In the genomic region with DNA sequence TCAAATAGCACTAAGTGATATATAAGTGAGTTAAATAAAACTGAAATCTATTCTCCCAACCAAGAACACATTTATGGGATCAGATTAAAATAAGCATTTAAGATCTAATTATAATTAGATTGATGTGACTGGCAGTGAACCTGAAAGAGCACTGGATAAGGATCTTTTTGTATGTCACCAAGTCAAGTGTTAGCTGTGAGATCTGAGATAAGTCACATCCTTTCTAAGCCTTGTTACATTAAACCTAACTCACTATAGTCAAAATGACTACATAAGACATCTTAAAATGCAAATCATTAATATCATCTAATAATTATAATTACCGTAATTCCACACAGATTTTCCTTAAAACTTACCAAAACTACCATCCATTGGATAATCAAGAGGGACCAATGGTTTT, we compare ENCODE assay signal across 10 cellular contexts. TPM values are rescaled to one million over a fixed set of nuclear protein-coding genes. Genes with fewer than 3 reads are reported as not detected.
DNase-seq lines count a peak whose midpoint lies in the region; ATAC-seq and TF ChIP-seq lines count a peak whose summit lies in the region.
"Had no signal": no experiment of that assay in that cellular context is flagged by ENCODE, and none has a peak within 500 bp of the region (broad histone marks: within the 10 kb centered on the region; RNA-seq: fewer than 3 reads in every experiment).

No MANE protein-coding gene starts in this region.

- no peak for ATAC-seq in RWPE2 (ENCODE audit: low read depth)
- ATAC-seq in GM21447 (IDR thresholded peaks at IDR 0.05; ENCODE audit: unreplicated experiment) = no peak
- no peak for ATAC-seq in GM21786 (IDR thresholded peaks at IDR 0.05; ENCODE audit: unreplicated experiment)
- ATAC-seq in GM18873 (IDR thresholded peaks at IDR 0.05; ENCODE audit: low FRiP score, unreplicated experiment) = no peak

- 84 to 88% methylated on average over 1 of the region's 1 CpG for WGBS in endodermal cell (ENCODE audit: insufficient coverage in 1 of 2, insufficient read length in 1 of 2), 2 experiments

- peak overlapping the region; percentile 66 for H3K27ac ChIP-seq in RWPE2 (ENCODE audit: poor library complexity, severe bottlenecking)
- H3K27ac ChIP-seq in endodermal cell (ENCODE audit: low read depth, low read length) = no peak overlapping the region

- TF ChIP-seq CTCF in RWPE2 (IDR thresholded peaks at IDR 0.05; ENCODE audit: poor library complexity, severe bottlenecking) (no peak), endodermal cell (conservative IDR thresholded peaks at IDR 0.05) (no peak)

- CTCF ChIA-PET in activated naive CD4-positive, alpha-beta T cell treated with anti-CD3 and anti-CD28 coated beads for 36 hours (lab: Charles Lee) = interaction anchor here (1.0 kb wide), 2 partner anchors 16 to 18 kb away, joined by 4 to 5 read pairs; no protein-coding TSS in a partner anchor

- no peaks in the 10 kb centered on the region for H3K9me3 Mint-ChIP-seq in activated naive CD4-positive, alpha-beta T cell treated with anti-CD3 and anti-CD28 coated beads for 36 hours
- no peaks in the 10 kb centered on the region for H3K9me3 Mint-ChIP-seq in endodermal cell
- H3K9me3 Mint-ChIP-seq: CD14-positive monocyte had no signal

- H3K36me3 Mint-ChIP-seq in activated naive CD4-positive, alpha-beta T cell treated with anti-CD3 and anti-CD28 coated beads for 36 hours (ENCODE audit: low read depth) = peaks cover 47% of the 10 kb centered on the region
- H3K36me3 Mint-ChIP-seq in endodermal cell (ENCODE audit: low read depth) = peaks cover 33% of the 10 kb centered on the region

- H3K9me3 ChIP-seq in RWPE2 (ENCODE audit: severe bottlenecking) (no peaks in the 10 kb centered on the region), endodermal cell (ENCODE audit: control insufficient read depth, low read length) (no peaks in the 10 kb centered on the region), skeletal muscle satellite cell (replicated peaks; ENCODE audit: low read length) (no peaks in the 10 kb centered on the region)

- H3K27ac Mint-ChIP-seq in activated naive CD4-positive, alpha-beta T cell treated with anti-CD3 and anti-CD28 coated beads for 36 hours = no peak overlapping the region
- H3K27ac Mint-ChIP-seq in endodermal cell = no peak overlapping the region

- H3K4me1 Mint-ChIP-seq in activated naive CD4-positive, alpha-beta T cell treated with anti-CD3 and anti-CD28 coated beads for 36 hours (ENCODE audit: low read depth) = peaks cover 20% of the 10 kb centered on the region
- H3K4me1 Mint-ChIP-seq in endodermal cell = peaks cover 9% of the 10 kb centered on the region

- no peak for DNase-seq in activated naive CD4-positive, alpha-beta T cell treated with anti-CD3 and anti-CD28 coated beads for 36 hours
- no peak for DNase-seq in activated naive CD4-positive, alpha-beta T cell (lab: John Stamatoyannopoulos, UW)
- DNase-seq in RWPE2 (ENCODE audit: low spot score) (no peak), endodermal cell (no peak)
- DNase-seq: SIG-M5 had no signal

- H3K9ac ChIP-seq in endodermal cell (ENCODE audit: extremely low read depth, low read length, poor library complexity, severe bottlenecking) (no peak overlapping the region), skeletal muscle satellite cell (ENCODE audit: low read depth, low read length) (peak overlapping the region; percentile 88)

- H3K27me3 Mint-ChIP-seq in activated naive CD4-positive, alpha-beta T cell treated with anti-CD3 and anti-CD28 coated beads for 36 hours (ENCODE audit: low read depth) = no peaks in the 10 kb centered on the region
- no peaks in the 10 kb centered on the region for H3K27me3 Mint-ChIP-seq in endodermal cell (ENCODE audit: insufficient read depth)

- intact Hi-C loops in activated naive CD4-positive, alpha-beta T cell treated with anti-CD3 and anti-CD28 coated beads for 36 hours (cut with micrococcal nuclease) = loop anchor here (5.0 kb wide), 5 partner anchors 565 to 1100 kb away; a partner anchor contains a TSS

- H3K4me2 ChIP-seq in skeletal muscle satellite cell (ENCODE audit: low read length) = peak overlapping the region; percentile 95

- H3K27me3 ChIP-seq in RWPE2 (ENCODE audit: insufficient read depth, poor library complexity, severe bottlenecking) = no peaks in the 10 kb centered on the region
- no peaks in the 10 kb centered on the region for H3K27me3 ChIP-seq in endodermal cell (ENCODE audit: control insufficient read depth, insufficient read depth, low read length, poor library complexity, severe bottlenecking)
- no peaks in the 10 kb centered on the region for H3K27me3 ChIP-seq in skeletal muscle satellite cell (ENCODE audit: control insufficient read depth, insufficient read depth, low read length)

- peaks cover 14% of the 10 kb centered on the region for H3K4me1 ChIP-seq in RWPE2 (ENCODE audit: insufficient read depth, poor library complexity, severe bottlenecking)
- H3K4me1 ChIP-seq in endodermal cell (ENCODE audit: control insufficient read depth, insufficient read depth, low read length) = no peaks in the 10 kb centered on the region
- H3K4me1 ChIP-seq in skeletal muscle satellite cell (ENCODE audit: control insufficient read depth, insufficient read depth, low read length) = peaks cover 30% of the 10 kb centered on the region

- H3K36me3 ChIP-seq in RWPE2 (ENCODE audit: low read depth) = peaks cover 53% of the 10 kb centered on the region
- H3K36me3 ChIP-seq in endodermal cell (ENCODE audit: control insufficient read depth, insufficient read depth, low read length) = peaks cover 50% of the 10 kb centered on the region
- H3K36me3 ChIP-seq in skeletal muscle satellite cell (ENCODE audit: insufficient read depth, low read length) = peaks cover 31% of the 10 kb centered on the region

- peak overlapping the region; percentile 82 for H3K4me3 ChIP-seq in RWPE2 (ENCODE audit: severe bottlenecking)
- peak overlapping the region; percentile 95 for H3K4me3 ChIP-seq in endodermal cell (ENCODE audit: low read length)
- H3K4me3 ChIP-seq in skeletal muscle satellite cell (ENCODE audit: low read length) = peak overlapping the region; percentile 90

- peak overlapping the region; percentile 98 for H3K4me3 Mint-ChIP-seq in activated naive CD4-positive, alpha-beta T cell treated with anti-CD3 and anti-CD28 coated beads for 36 hours
- peak overlapping the region; percentile 96 for H3K4me3 Mint-ChIP-seq in endodermal cell

RNA-seq across cellular contexts. Expression of a gene that starts 1.6 kb away (rescaled TPM):
- 100 to 1,000 TPM; 133 to 138 TPM for total RNA-seq in activated naive CD4-positive, alpha-beta T cell treated with anti-CD3 and anti-CD28 coated beads for 36 hours
- 10 to 100 TPM; 62.8 to 82.2 TPM for total RNA-seq in endodermal cell
- polyA plus RNA-seq in endodermal cell (2013, experiment 1 of 2) = 98.1 TPM
- polyA plus RNA-seq in endodermal cell (2013, experiment 2 of 2) = 103 TPM
- total RNA-seq in skeletal muscle satellite cell (2012; rRNA removed) = 47.9 and 56.1 TPM in 2 replicates

RNA-seq across cellular contexts. Expression of a gene that starts 20.9 kb away (rescaled TPM):
- total RNA-seq in activated naive CD4-positive, alpha-beta T cell treated with anti-CD3 and anti-CD28 coated beads for 36 hours = 10 to 100 TPM; 57.7 to 58.7 TPM
- 10 to 100 TPM; 47.9 to 69.0 TPM for total RNA-seq in endodermal cell
- 62.5 TPM for polyA plus RNA-seq in endodermal cell (2013, experiment 1 of 2)
- 58.0 TPM for polyA plus RNA-seq in endodermal cell (2013, experiment 2 of 2)
- total RNA-seq in skeletal muscle satellite cell (2012; rRNA removed) = 37.4 and 38.3 TPM in 2 replicates

RNA-seq across cellular contexts. Expression of a gene that starts 48.2 kb away (rescaled TPM):
- 10 to 100 TPM; 16.6 to 19.4 TPM for total RNA-seq in activated naive CD4-positive, alpha-beta T cell treated with anti-CD3 and anti-CD28 coated beads for 36 hours
- 10 to 100 TPM; 25.0 to 31.7 TPM for total RNA-seq in endodermal cell
- 30.7 TPM for polyA plus RNA-seq in endodermal cell (2013, experiment 1 of 2)
- 26.6 TPM for polyA plus RNA-seq in endodermal cell (2013, experiment 2 of 2)
- 21.0 and 25.9 TPM in 2 replicates for total RNA-seq in skeletal muscle satellite cell (2012; rRNA removed)

RNA-seq across cellular contexts. Expression of a gene that starts 57.1 kb away (rescaled TPM):
- not detected for total RNA-seq in activated naive CD4-positive, alpha-beta T cell treated with anti-CD3 and anti-CD28 coated beads for 36 hours
- not detected for total RNA-seq in endodermal cell
- 0.39 TPM for polyA plus RNA-seq in endodermal cell (2013, experiment 1 of 2)
- not detected for polyA plus RNA-seq in endodermal cell (2013, experiment 2 of 2)
- total RNA-seq in skeletal muscle satellite cell (2012; rRNA removed) = not detected in 2 replicates
- polyA plus RNA-seq: CD14-positive monocyte had no signal
